In the genomic region with DNA sequence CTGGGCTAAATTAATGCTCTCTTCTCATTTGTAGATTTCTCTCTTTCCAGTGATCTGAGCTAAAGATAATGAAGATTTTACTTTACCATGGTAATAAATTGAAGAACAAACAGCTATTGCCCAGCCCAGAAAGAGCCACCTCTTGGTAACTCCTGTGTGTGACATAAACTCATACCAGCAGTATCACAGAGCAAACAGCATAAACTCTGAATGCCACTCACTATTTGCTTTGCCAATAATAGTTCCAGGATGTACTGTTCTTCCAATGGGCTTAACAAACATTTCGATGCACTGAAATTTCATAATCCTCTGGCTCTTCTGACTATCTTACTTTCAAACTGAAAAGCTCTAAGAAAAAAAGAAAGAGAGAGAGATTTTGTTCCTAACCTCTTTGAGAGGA, we compare ENCODE assay signal across 19 cellular contexts.
DNase-seq lines count a peak whose midpoint lies in the region; ATAC-seq and TF ChIP-seq lines count a peak whose summit lies in the region.
"Had no signal": no experiment of that assay in that cellular context is flagged by ENCODE, and none has a peak within 500 bp of the region (broad histone marks: within the 10 kb centered on the region; RNA-seq: fewer than 3 reads in every experiment).

No MANE protein-coding gene starts in this region.

- ATAC-seq in mucosa of descending colon = peak; percentile 90
- ATAC-seq: GM23338 had no signal

- WGBS in hepatocyte (ENCODE audit: low lambda C conversion rate, missing lambda C conversion rate) = 47% methylated on average over 1 of the region's 1 CpG

- TF ChIP-seq POLR2A in breast epithelium (IDR thresholded peaks at IDR 0.05) = no peak

- no peak for TF ChIP-seq CTCF in breast epithelium (IDR thresholded peaks at IDR 0.05)
- TF ChIP-seq CTCF in hepatocyte (IDR thresholded peaks at IDR 0.05; ENCODE audit: poor library complexity) = no peak
- no peak for TF ChIP-seq CTCF in mucosa of descending colon (IDR thresholded peaks at IDR 0.05)

- H3K9me3 ChIP-seq in breast epithelium (peaks cover 0 to 8% of the 10 kb centered on the region in 2 donors), hepatocyte (ENCODE audit: low read depth) (no peaks in the 10 kb centered on the region), mucosa of descending colon (no peaks in the 10 kb centered on the region)
- H3K9me3 ChIP-seq: MG63, SJCRH30 had no signal

- in situ Hi-C loops in T47D (cut with HindIII; ENCODE audit: low pct_unique_long_range_greater_than_20kb, low sequenced_read_pairs) = no loop called here

- H3K27me3 ChIP-seq in breast epithelium (no peaks in the 10 kb centered on the region), hepatocyte (no peaks in the 10 kb centered on the region)
- H3K27me3 ChIP-seq: MG63, SJCRH30 had no signal

- no peak overlapping the region for H2AFZ ChIP-seq in hepatocyte
- H2AFZ ChIP-seq: GM23338 had no signal

- DNase-seq in T47D (ENCODE audit: low read depth in 1 of 2, low spot score in 1 of 2) = peak; percentile 23 to 88
- no peak for DNase-seq in breast epithelium (ENCODE audit: low spot score in 2 of 2)
- DNase-seq in hepatocyte (ENCODE audit: low spot score) = peak; percentile 42
- peak in 1 of 3 donors; percentile 24 for DNase-seq in mucosa of descending colon
- DNase-seq in substantia nigra (lab: John Stamatoyannopoulos, UW) = no peak
- no peak for DNase-seq in NCI-H146 treated with DMSO at 0.1 percent for 48 hours (lab: John Stamatoyannopoulos, UW; ENCODE audit: unreplicated experiment)
- no peak for DNase-seq in OCI-M1 (lab: John Stamatoyannopoulos, UW)
- no peak for DNase-seq in activated CD4-positive, alpha-beta T cell treated with anti-CD3 and anti-CD28 coated beads, Interleukin-2, amount 50 U/mL, for 48 hours
- DNase-seq: C1 segment of cervical spinal cord; DMS 273 treated with DMSO at 0.1 percent for 48 hours; MG63; NCI-H1105; NCI-H187; NCI-H446; NK-92 treated with Interleukin-12 subunit alpha and Interleukin-12 subunit beta, amount 100 ng/mL, for 24 hours; RPMI8226; SJCRH30 had no signal

- peak overlapping the region; percentile 25 for H3K4me2 ChIP-seq in hepatocyte
- H3K4me2 ChIP-seq: GM23338, KMS-11 had no signal

- intact Hi-C loops in breast epithelium (cut with DNase I; ENCODE audit: low total_unique reads) = no loop called here
- intact Hi-C loops in mucosa of descending colon (cut with DNase I, micrococcal nuclease) = no loop called here

- H3K27ac ChIP-seq in breast epithelium (peak overlapping the region in 1 of 2 donors; percentile 3), hepatocyte (peak overlapping the region; percentile 84), substantia nigra (ENCODE audit: low read depth, low read length, poor library complexity, severe bottlenecking) (no peak overlapping the region)
- H3K27ac ChIP-seq: KMS-11, SJCRH30 had no signal

- H3K9me2 ChIP-seq in hepatocyte (replicated peaks; ENCODE audit: insufficient read depth) = no peaks in the 10 kb centered on the region

- no peaks in the 10 kb centered on the region for H4K20me1 ChIP-seq in hepatocyte (ENCODE audit: insufficient read depth, poor library complexity, severe bottlenecking)

- no peaks in the 10 kb centered on the region for H3K79me2 ChIP-seq in hepatocyte

- no peaks in the 10 kb centered on the region for H3K36me3 ChIP-seq in breast epithelium
- H3K36me3 ChIP-seq in hepatocyte (replicated peaks; ENCODE audit: insufficient read depth, low read depth) = no peaks in the 10 kb centered on the region
- no peaks in the 10 kb centered on the region for H3K36me3 ChIP-seq in mucosa of descending colon (ENCODE audit: low read depth)
- H3K36me3 ChIP-seq: MG63, SJCRH30 had no signal

- H3K4me1 ChIP-seq in breast epithelium (no peaks in the 10 kb centered on the region), hepatocyte (ENCODE audit: insufficient read depth) (peaks cover 19% of the 10 kb centered on the region), mucosa of descending colon (ENCODE audit: low read depth) (no peaks in the 10 kb centered on the region)
- H3K4me1 ChIP-seq: SJCRH30 had no signal

- H3K4me3 ChIP-seq in breast epithelium = no peak overlapping the region
- no peak overlapping the region for H3K4me3 ChIP-seq in hepatocyte
- H3K4me3 ChIP-seq in mucosa of descending colon = no peak overlapping the region
- H3K4me3 ChIP-seq: GM23338, MG63, SJCRH30 had no signal

Comparison
In these comparisons a context has a peak if more than half of its experiments do, and no peak if none do; other contexts are left out.
1. DNase-seq: peak in T47D (2 of 2) and hepatocyte (single experiment); none in breast epithelium (0 of 2), substantia nigra (0 of 49), NCI-H146 treated with DMSO at 0.1 percent for 48 hours (single experiment), OCI-M1 (single experiment) and activated CD4-positive, alpha-beta T cell treated with anti-CD3 and anti-CD28 coated beads, Interleukin-2, amount 50 U/mL, for 48 hours (0 of 2).